ENCODE assay signal across 10 cellular contexts in the genomic region with DNA sequence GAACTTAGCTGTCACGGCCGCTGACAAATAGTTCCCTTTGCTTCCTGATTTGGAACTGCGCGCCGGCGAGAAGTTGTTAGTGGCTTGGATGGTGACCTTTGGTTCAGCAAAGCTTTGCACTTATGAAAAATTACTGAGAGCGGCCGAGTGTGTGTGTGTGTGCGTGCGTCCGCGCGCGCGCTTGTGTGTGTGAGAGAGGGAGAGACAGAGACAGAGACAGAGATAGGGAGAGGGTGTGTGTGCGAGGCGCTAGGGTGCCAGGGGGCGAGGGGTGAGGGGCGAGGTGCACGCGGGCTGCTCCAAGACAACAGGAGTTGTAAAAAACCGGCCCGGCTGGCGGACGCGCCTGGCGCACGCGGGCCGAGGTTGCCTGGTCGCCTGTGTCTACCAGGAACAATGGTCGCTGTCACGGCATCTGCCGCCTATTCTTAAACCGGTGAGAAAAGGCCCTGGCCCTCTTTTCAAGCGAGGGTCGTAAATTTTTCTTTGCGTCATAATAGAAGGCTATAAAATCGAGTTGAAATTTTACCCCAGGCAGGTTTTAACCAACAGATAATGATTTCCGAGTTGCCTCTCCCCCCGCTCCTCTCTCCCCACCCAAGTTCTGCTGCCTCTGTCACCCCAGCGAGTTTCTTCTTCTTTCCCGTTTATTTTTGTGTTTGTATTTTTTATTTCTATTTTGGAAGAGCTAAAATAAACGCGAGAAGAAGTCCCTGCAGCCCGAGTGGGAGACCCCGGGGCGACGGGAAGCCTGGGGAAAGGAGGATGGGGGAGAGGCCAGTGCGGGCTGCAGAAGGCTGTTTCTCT. TPM values are rescaled to one million over a fixed set of nuclear protein-coding genes. Genes with fewer than 3 reads are reported as not detected.
A peak's percentile ranks its signal among the peaks of the same experiment; 100 is the strongest.
DNase-seq lines count a peak whose midpoint lies in the region; ATAC-seq and TF ChIP-seq lines count a peak whose summit lies in the region.
"Had no signal": no experiment of that assay in that cellular context is flagged by ENCODE, and none has a peak within 500 bp of the region (broad histone marks: within the 10 kb centered on the region; RNA-seq: fewer than 3 reads in every experiment).

No MANE protein-coding gene starts in this region.

- H3K36me3 ChIP-seq in heart right ventricle (no peaks in the 10 kb centered on the region), SK-N-MC (ENCODE audit: insufficient read depth, low read length) (peaks cover 9% of the 10 kb centered on the region; the same call in 1 of the 2 replicates), gastroesophageal sphincter (no peaks in the 10 kb centered on the region)

- no peak for TF ChIP-seq EP300 in gastroesophageal sphincter (IDR thresholded peaks at IDR 0.05)

- H3K9ac ChIP-seq in SK-N-MC (ENCODE audit: insufficient read length): peak overlapping the region; percentile 79

- intact Hi-C loops in right cardiac atrium (cut with DNase I) (no loop called here), heart right ventricle (cut with DNase I) (no loop called here)

- H3K4me1 ChIP-seq in right cardiac atrium (ENCODE audit: control insufficient read depth, insufficient read depth, low read length): peaks cover 5% of the 10 kb centered on the region
- peaks cover 7 to 47% (median 21%) of the 10 kb centered on the region in 9 donors for H3K4me1 ChIP-seq in heart right ventricle
- peaks cover 0 to 59% (median 17%) of the 10 kb centered on the region in 3 donors for H3K4me1 ChIP-seq in gastroesophageal sphincter

- TF ChIP-seq POLR2A in gastroesophageal sphincter (IDR thresholded peaks at IDR 0.05): no peak

- H3K4me3 ChIP-seq in right cardiac atrium (ENCODE audit: low read length): peak overlapping the region; percentile 1
- H3K4me3 ChIP-seq in heart right ventricle: peak overlapping the region in 4 of 10 donors; percentile 3 to 39 (median 22)
- peak overlapping the region; percentile 82 for H3K4me3 ChIP-seq in SK-N-MC
- peak overlapping the region in 1 of 2 donors; percentile 32 for H3K4me3 ChIP-seq in gastroesophageal sphincter

- ATAC-seq in right cardiac atrium: no peak
- ATAC-seq in heart right ventricle: no peak
- no peak for ATAC-seq in gastroesophageal sphincter

- DNase-seq in right cardiac atrium (no peak), heart right ventricle (no peak), SK-N-MC (ENCODE audit: low read depth, low spot score) (no peak), left kidney (ENCODE audit: low read depth, low spot score) (peak; percentile 92), mesenteric fat pad (ENCODE audit: low spot score) (no peak)
- no peak for DNase-seq in stimulated activated CD4-positive, alpha-beta T cell treated with anti-CD3 and anti-CD28 coated beads, Interleukin-4, amount 100 ng/mL, for 1 hour
- no peak for DNase-seq in stimulated activated CD4-positive, alpha-beta T cell treated with anti-CD3 and anti-CD28 coated beads, Interleukin-2, amount 100 ng/mL, for 24 hours
- DNase-seq: GDM1, MV-4-11 had no signal

- no peaks in the 10 kb centered on the region for H3K27me3 ChIP-seq in right cardiac atrium (ENCODE audit: control insufficient read depth, insufficient read depth)
- H3K27me3 ChIP-seq in heart right ventricle: peaks cover 57 to 100% (median 100%) of the 10 kb centered on the region in 7 donors
- H3K27me3 ChIP-seq in gastroesophageal sphincter: peaks cover 100% of the 10 kb centered on the region

- H3K27ac ChIP-seq in right cardiac atrium (ENCODE audit: low read length): no peak overlapping the region
- no peak overlapping the region for H3K27ac ChIP-seq in heart right ventricle
- H3K27ac ChIP-seq in SK-N-MC: peak overlapping the region; percentile 64; the same call in 1 of the 2 replicates
- no peak overlapping the region for H3K27ac ChIP-seq in gastroesophageal sphincter

- 10% methylated on average over 50 of the region's 50 CpGs for WGBS in right cardiac atrium
- WGBS in heart right ventricle, 2 donors: 5 to 9% methylated on average over 50 of the region's 50 CpGs
- WGBS in gastroesophageal sphincter (ENCODE audit: low coverage in 1 of 2), 2 donors: 12 to 15% methylated on average over 34 to 44 of the region's 50 CpGs

- no peak for TF ChIP-seq CTCF in heart right ventricle (IDR thresholded peaks at IDR 0.05)
- TF ChIP-seq CTCF in gastroesophageal sphincter (IDR thresholded peaks at IDR 0.05): no peak

- H3K9me3 ChIP-seq in right cardiac atrium (ENCODE audit: control insufficient read depth, low read length) (no peaks in the 10 kb centered on the region), heart right ventricle (no peaks in the 10 kb centered on the region), SK-N-MC (ENCODE audit: low read depth, low read length) (no peaks in the 10 kb centered on the region), gastroesophageal sphincter (no peaks in the 10 kb centered on the region)

RNA-seq across cellular contexts. Expression of a gene that starts 0.6 kb away (rescaled TPM):
- total RNA-seq in right cardiac atrium (not detected), heart right ventricle (1 to 10 TPM in 1 of 10 donors, under 1 TPM in 4, not detected in 5; 0.17 to 1.1 (median 0.28) TPM), mesenteric fat pad (5.3 TPM), gastroesophageal sphincter (1 to 10 TPM; 1.8 to 2.7 (median 2.2) TPM)
- polyA plus RNA-seq in right cardiac atrium (0.16 TPM), heart right ventricle (under 1 TPM; 0.10 to 0.15 TPM)

RNA-seq across cellular contexts. Expression of a gene that starts 6.4 kb away (rescaled TPM):
- total RNA-seq in right cardiac atrium (not detected), heart right ventricle (under 1 TPM in 8 of 10 donors, not detected in 2; 0.21 to 0.69 (median 0.40) TPM), mesenteric fat pad (4.1 TPM), gastroesophageal sphincter (1 to 10 TPM in 2 of 4 donors, under 1 TPM in 1, not detected in 1; 0.69 to 3.6 (median 1.3) TPM)
- polyA plus RNA-seq in right cardiac atrium (0.29 TPM), heart right ventricle (1 to 10 TPM in 1 of 2 donors, under 1 TPM in 1; 0.13 to 1.6 TPM)

RNA-seq across cellular contexts. Expression of a gene that starts 28.2 kb away (rescaled TPM):
- under 1 TPM; 0.11 to 0.39 (median 0.28) TPM for total RNA-seq in right cardiac atrium
- 0.63 TPM for polyA plus RNA-seq in right cardiac atrium
- total RNA-seq in heart right ventricle: 1 to 10 TPM in 1 of 10 donors, under 1 TPM in 7, not detected in 2; 0.26 to 1.5 (median 0.42) TPM
- polyA plus RNA-seq in heart right ventricle: under 1 TPM; 0.35 to 0.59 TPM
- 13.3 TPM for total RNA-seq in mesenteric fat pad
- 1 to 10 TPM; 2.3 to 6.9 (median 3.4) TPM for total RNA-seq in gastroesophageal sphincter

RNA-seq across cellular contexts. Expression of a gene that starts 30.8 kb away (rescaled TPM):
- total RNA-seq in right cardiac atrium: not detected
- polyA plus RNA-seq in right cardiac atrium: 0.05 TPM
- total RNA-seq in heart right ventricle: under 1 TPM in 2 of 10 donors, not detected in 8; 0.19 to 0.23 TPM
- polyA plus RNA-seq in heart right ventricle: under 1 TPM; 0.03 to 0.15 TPM
- total RNA-seq in mesenteric fat pad: 1.1 TPM
- under 1 TPM in 3 of 4 donors, not detected in 1; 0.13 to 0.54 (median 0.32) TPM for total RNA-seq in gastroesophageal sphincter

RNA-seq across cellular contexts. Expression of a gene that starts 35.2 kb away (rescaled TPM):
- total RNA-seq in right cardiac atrium: not detected
- polyA plus RNA-seq in right cardiac atrium: 0.09 TPM
- under 1 TPM in 2 of 10 donors, not detected in 8; 0.15 to 0.29 TPM for total RNA-seq in heart right ventricle
- polyA plus RNA-seq in heart right ventricle: under 1 TPM; 0.16 to 0.29 TPM
- total RNA-seq in mesenteric fat pad: 6.1 TPM
- 1 to 10 TPM in 2 of 4 donors, under 1 TPM in 2; 0.47 to 2.9 (median 1.2) TPM for total RNA-seq in gastroesophageal sphincter
